Comparison of ENCODE assay signal across 20 cellular contexts in genomic region chr4:185672618-185673017, GRCh38.
"Had no signal": no experiment of that assay in that cellular context is flagged by ENCODE, and none has a peak within 500 bp of the region (broad histone marks: within the 10 kb centered on the region; RNA-seq: fewer than 3 reads in every experiment).

No MANE protein-coding gene starts in this region.

- DNase-seq: activated CD4-positive, alpha-beta T cell treated with anti-CD3 and anti-CD28 coated beads for 36 hours; activated CD4-positive, alpha-beta T cell treated with anti-CD3 and anti-CD28 coated beads, Interleukin-2, amount 50 U/mL, for 48 hours; activated gamma-delta T cell treated with Interleukin-2 at 50 U/mL for 16 hours; activated T-cell treated with anti-CD3 and anti-CD28 coated beads for 4 hours; amygdala; esophagus squamous epithelium; foreskin melanocyte; kidney; left lung; naive B cell; retina; stimulated activated CD4-positive, alpha-beta T cell treated with anti-CD3 and anti-CD28 coated beads, Interleukin-4, amount 100 ng/mL, for 1 hour; stomach; testis had no signal

- H3K27ac Mint-ChIP-seq: activated CD4-positive, alpha-beta T cell treated with anti-CD3 and anti-CD28 coated beads for 36 hours; activated naive CD8-positive, alpha-beta T cell; activated T-helper 1 cell treated with anti-CD3 and anti-CD28 coated beads, Interleukin-12 subunit alpha, Interleukin-12 subunit beta, Interleukin-2, Interleukin-4 antibody, amounts not matched to agents 30 ng/mL and 10 ng/mL and 1 ng/mL, durations not matched to agents 14 hours and 24 hours and 36 hours; brain; naive B cell; stimulated activated effector memory CD8-positive, alpha-beta T cell treated with anti-CD3 and anti-CD28 coated beads, Interleukin-12 subunit alpha, Interleukin-12 subunit beta, amount 100 ng/mL, for 72 hours; T-helper 2 cell treated with Interferon-gamma antibody and Interleukin-4, amounts not matched to agents 5 μg/mL and 100 μg/mL, for 36 hours; WTC11 had no signal

- H3K36me3 Mint-ChIP-seq: activated naive CD8-positive, alpha-beta T cell; naive B cell; stimulated activated effector memory CD8-positive, alpha-beta T cell treated with anti-CD3 and anti-CD28 coated beads, Interleukin-12 subunit alpha, Interleukin-12 subunit beta, amount 100 ng/mL, for 72 hours had no signal

- ATAC-seq: activated CD4-positive, alpha-beta T cell treated with anti-CD3 and anti-CD28 coated beads for 36 hours; left lung; stimulated activated effector memory CD8-positive, alpha-beta T cell treated with anti-CD3 and anti-CD28 coated beads, Interleukin-12 subunit alpha, Interleukin-12 subunit beta, amount 100 ng/mL, for 72 hours; WTC11 had no signal

- H3K9me3 Mint-ChIP-seq: activated T-helper 1 cell treated with anti-CD3 and anti-CD28 coated beads, Interleukin-12 subunit alpha, Interleukin-12 subunit beta, Interleukin-2, Interleukin-4 antibody, amounts not matched to agents 30 ng/mL and 10 ng/mL and 1 ng/mL, durations not matched to agents 14 hours and 24 hours and 36 hours; stimulated activated effector memory CD8-positive, alpha-beta T cell treated with anti-CD3 and anti-CD28 coated beads, Interleukin-12 subunit alpha, Interleukin-12 subunit beta, amount 100 ng/mL, for 72 hours; T-helper 2 cell treated with Interferon-gamma antibody and Interleukin-4, amounts not matched to agents 5 μg/mL and 100 μg/mL, for 36 hours had no signal
